24 cellular contexts compared by ENCODE assay signal in genomic region chr6:4078830-4079471, GRCh38. TPM values are rescaled to one million over a fixed set of nuclear protein-coding genes. Genes with fewer than 3 reads are reported as not detected.
A peak's percentile ranks its signal among the peaks of the same experiment; 100 is the strongest.
DNase-seq lines count a peak whose midpoint lies in the region; ATAC-seq and TF ChIP-seq lines count a peak whose summit lies in the region.
"Had no signal": no experiment of that assay in that cellular context is flagged by ENCODE, and none has a peak within 500 bp of the region (broad histone marks: within the 10 kb centered on the region; RNA-seq: fewer than 3 reads in every experiment).

FAM217A (minus strand) TSS chr6:4079137; CDS start chr6:4077414, 1,723 bp downstream.

- intact Hi-C loops in esophagus muscularis mucosa (cut with DNase I): no loop called here

- H3K4ac ChIP-seq in neuronal stem cell (ENCODE audit: low read length): no peak within 1 kb of the TSS

- DNase-seq in stimulated activated naive CD8-positive, alpha-beta T cell treated with anti-CD3 and anti-CD28 coated beads, Interleukin-15, amount 100 ng/mL, for 72 hours: no peak
- no peak for DNase-seq in stimulated activated naive CD8-positive, alpha-beta T cell treated with anti-CD3 and anti-CD28 coated beads, Interleukin-15, Interleukin-2, amounts not matched to agents 100 U/mL and 50 U/mL, for 24 hours
- DNase-seq in esophagus muscularis mucosa (ENCODE audit: extremely low spot score): no peak
- no peak for DNase-seq in neuronal stem cell (ENCODE audit: low spot score)
- DNase-seq in thoracic aorta (ENCODE audit: low spot score): no peak
- no peak for DNase-seq in mesenteric fat pad (ENCODE audit: low spot score)
- DNase-seq in activated CD8-positive, alpha-beta memory T cell treated with anti-CD3 and anti-CD28 coated beads, Interleukin-2, amount 50 U/mL, for 4 hours: no peak
- no peak for DNase-seq in AG20443 (ENCODE audit: low spot score)
- DNase-seq: 8988T; AML-193; C1 segment of cervical spinal cord; Calu3; CD8-positive, alpha-beta T cell; NCI-H1105; NCI-H146; NCI-H2029 treated with DMSO at 0.1 percent for 48 hours; NCI-H226; NCI-H510A treated with DMSO at 0.1 percent for 48 hours; NCI-H748 treated with DMSO at 0.1 percent for 48 hours; NK-92 treated with Interleukin-12 subunit alpha and Interleukin-12 subunit beta, amount 100 ng/mL, for 24 hours; SHP77 treated with DMSO at 0.1 percent for 48 hours had no signal

- no peaks in the 10 kb centered on the region for H3K9me3 ChIP-seq in esophagus muscularis mucosa
- H3K9me3 ChIP-seq in neuronal stem cell (replicated peaks in 1 of 2; ENCODE audit: control insufficient read depth in 2 of 2, insufficient read depth in 1 of 2, low read depth in 1 of 2, low read length in 2 of 2): peaks cover 0 to 2% of the 10 kb centered on the region in 2 donors
- H3K9me3 ChIP-seq in thoracic aorta: no peaks in the 10 kb centered on the region

- no peak within 1 kb of the TSS for H3K4me2 ChIP-seq in neuronal stem cell (ENCODE audit: insufficient read depth, low read length, poor library complexity, severe bottlenecking)

- no peak within 1 kb of the TSS for H4K91ac ChIP-seq in neuronal stem cell (ENCODE audit: low read depth, low read length, poor library complexity)

- whole genome bisulfite sequencing in esophagus muscularis mucosa: 40% methylated on average over 2 of the region's 84 CpGs
- WGBS in neuronal stem cell (ENCODE audit: extremely low coverage in 2 of 2, insufficient read length in 2 of 2, insufficient replicate concordance in 1 of 2), 2 donors: no CpG with 5 or more reads among the region's 84 CpGs

- TF ChIP-seq POLR2A in esophagus muscularis mucosa (IDR thresholded peaks at IDR 0.05; ENCODE audit: low read depth): no peak

- H3K4me3 Mint-ChIP-seq in stimulated activated naive CD8-positive, alpha-beta T cell treated with anti-CD3 and anti-CD28 coated beads, Interleukin-15, amount 100 ng/mL, for 72 hours: no peak within 1 kb of the TSS
- H3K4me3 Mint-ChIP-seq: CD8-positive, alpha-beta T cell had no signal

- H3K14ac ChIP-seq in neuronal stem cell (ENCODE audit: low read length): no peak within 1 kb of the TSS

- H2BK15ac ChIP-seq in neuronal stem cell (ENCODE audit: low read length): no peak within 1 kb of the TSS

- H2AK5ac ChIP-seq in neuronal stem cell (ENCODE audit: low read depth, low read length): no peak within 1 kb of the TSS

- peak within 1 kb of the TSS; percentile 17 for H4K8ac ChIP-seq in neuronal stem cell (ENCODE audit: low read depth, low read length)

- H3K4me1 ChIP-seq in esophagus muscularis mucosa: peaks cover 0 to 7% (median 6%) of the 10 kb centered on the region in 4 donors
- no peaks in the 10 kb centered on the region for H3K4me1 ChIP-seq in neuronal stem cell (ENCODE audit: control insufficient read depth in 2 of 2, insufficient read depth in 1 of 2, low read depth in 1 of 2, low read length in 2 of 2)
- no peaks in the 10 kb centered on the region for H3K4me1 ChIP-seq in thoracic aorta (ENCODE audit: control insufficient read depth in 1 of 2, low read depth in 2 of 2)

- peaks cover 0 to 22% (median 1%) of the 10 kb centered on the region in 4 donors for H3K27me3 ChIP-seq in esophagus muscularis mucosa
- peaks cover 0 to 19% (median 3%) of the 10 kb centered on the region in 3 experiments for H3K27me3 ChIP-seq in neuronal stem cell (ENCODE audit: control insufficient read depth in 3 of 3, insufficient read depth in 3 of 3, low read depth in 1 of 3, low read length in 3 of 3)
- no peaks in the 10 kb centered on the region for H3K27me3 ChIP-seq in thoracic aorta (replicated peaks; ENCODE audit: insufficient read depth)

- TF ChIP-seq EP300 in esophagus muscularis mucosa (IDR thresholded peaks at IDR 0.05): no peak

- no peak within 1 kb of the TSS for H2BK120ac ChIP-seq in neuronal stem cell (ENCODE audit: low read depth, low read length)

- no peak within 1 kb of the TSS for H3K23ac ChIP-seq in neuronal stem cell (ENCODE audit: low read depth, low read length, poor library complexity)

- H2BK12ac ChIP-seq in neuronal stem cell (ENCODE audit: low read length): no peak within 1 kb of the TSS

- H2AFZ ChIP-seq in neuronal stem cell (ENCODE audit: low read length): no peak within 1 kb of the TSS

- no peak for TF ChIP-seq CTCF in esophagus muscularis mucosa (IDR thresholded peaks at IDR 0.05)
- TF ChIP-seq CTCF in thoracic aorta (IDR thresholded peaks at IDR 0.05): no peak

- no peak within 1 kb of the TSS for H3K27ac ChIP-seq in esophagus muscularis mucosa (replicated peaks in 1 of 4)
- no peak within 1 kb of the TSS for H3K27ac ChIP-seq in neuronal stem cell (replicated peaks; ENCODE audit: low read length)
- H3K27ac ChIP-seq in thoracic aorta: no peak within 1 kb of the TSS
- H3K27ac ChIP-seq: RWPE1 had no signal

- no peaks in the 10 kb centered on the region for H3K9me3 Mint-ChIP-seq in stimulated activated naive CD8-positive, alpha-beta T cell treated with anti-CD3 and anti-CD28 coated beads, Interleukin-15, amount 100 ng/mL, for 72 hours
- H3K9me3 Mint-ChIP-seq: CD8-positive, alpha-beta T cell had no signal

- H3K18ac ChIP-seq in neuronal stem cell (ENCODE audit: low read length): peak within 1 kb of the TSS; percentile 59

- no peaks in the 10 kb centered on the region for H3K79me1 ChIP-seq in neuronal stem cell (ENCODE audit: low read depth, low read length)

- peaks cover 7% of the 10 kb centered on the region for H3K27me3 Mint-ChIP-seq in stimulated activated naive CD8-positive, alpha-beta T cell treated with anti-CD3 and anti-CD28 coated beads, Interleukin-15, amount 100 ng/mL, for 72 hours

- ATAC-seq in stimulated activated naive CD8-positive, alpha-beta T cell treated with anti-CD3 and anti-CD28 coated beads, Interleukin-15, amount 100 ng/mL, for 72 hours: peak; percentile 89
- no peak for ATAC-seq in stimulated activated naive CD8-positive, alpha-beta T cell treated with anti-CD3 and anti-CD28 coated beads, Interleukin-15, Interleukin-2, amounts not matched to agents 100 U/mL and 50 U/mL, for 24 hours
- ATAC-seq in thoracic aorta (ENCODE audit: insufficient number of reproducible peaks, low FRiP score, low read depth): no peak
- ATAC-seq: CD8-positive, alpha-beta T cell had no signal

- H3K27ac Mint-ChIP-seq in stimulated activated naive CD8-positive, alpha-beta T cell treated with anti-CD3 and anti-CD28 coated beads, Interleukin-15, amount 100 ng/mL, for 72 hours: no peak within 1 kb of the TSS
- H3K27ac Mint-ChIP-seq: CD8-positive, alpha-beta T cell had no signal

- H3K9ac ChIP-seq in neuronal stem cell (ENCODE audit: low read depth, low read length, poor library complexity): no peak within 1 kb of the TSS

- H3K4me1 Mint-ChIP-seq in stimulated activated naive CD8-positive, alpha-beta T cell treated with anti-CD3 and anti-CD28 coated beads, Interleukin-15, amount 100 ng/mL, for 72 hours: no peaks in the 10 kb centered on the region

- H3K36me3 ChIP-seq in esophagus muscularis mucosa (no peaks in the 10 kb centered on the region), neuronal stem cell (replicated peaks in 1 of 2; ENCODE audit: control insufficient read depth in 2 of 2, insufficient read depth in 2 of 2, low read length in 2 of 2) (no peaks in the 10 kb centered on the region), thoracic aorta (no peaks in the 10 kb centered on the region)

- H3K4me3 ChIP-seq in esophagus muscularis mucosa (peak within 1 kb of the TSS in 3 of 4 donors; percentile 5 to 30 (median 5)), neuronal stem cell (ENCODE audit: low read length in 2 of 2) (no peak within 1 kb of the TSS), thoracic aorta (peak within 1 kb of the TSS; percentile 35)

- no peak within 1 kb of the TSS for H2BK5ac ChIP-seq in neuronal stem cell (ENCODE audit: low read length)

RNA-seq across cellular contexts. Expression of gene FAM217A, which starts in this region (rescaled TPM):
- not detected for total RNA-seq in esophagus muscularis mucosa
- polyA plus RNA-seq in neuronal stem cell (2013, experiment 1 of 2): not detected
- polyA plus RNA-seq in neuronal stem cell (2013, experiment 2 of 2): not detected
- total RNA-seq in thoracic aorta: not detected
- not detected for total RNA-seq in mesenteric fat pad
- total RNA-seq: Calu3; CD8-positive, alpha-beta T cell; Daoy; H4 had no signal

Comparison
In these comparisons a context has a peak if more than half of its experiments do, and no peak if none do; other contexts are left out.
1. H3K4me3 ChIP-seq: peak in esophagus muscularis mucosa (3 of 4) and thoracic aorta (single experiment); none in neuronal stem cell (0 of 2).